11 cellular contexts compared by ENCODE assay signal in genomic region chr10:34526186-34526585, GRCh38.
DNase-seq lines count a peak whose midpoint lies in the region; ATAC-seq and TF ChIP-seq lines count a peak whose summit lies in the region.
"Had no signal": no experiment of that assay in that cellular context is flagged by ENCODE, and none has a peak within 500 bp of the region (broad histone marks: within the 10 kb centered on the region; RNA-seq: fewer than 3 reads in every experiment).

No MANE protein-coding gene starts in this region.

- no peaks in the 10 kb centered on the region for H3K36me3 ChIP-seq in heart right ventricle

- no peak for TF ChIP-seq POLR2A in GM18505 (IDR thresholded peaks at IDR 0.05; ENCODE audit: borderline replicate concordance, extremely low read depth, insufficient read depth, insufficient read length)

- H3K4me3 Mint-ChIP-seq in activated CD8-positive, alpha-beta memory T cell treated with anti-CD3 and anti-CD28 coated beads, Interleukin-2, amount 10 ng/mL, durations not matched to agents 7 days and 5 days = no peak overlapping the region

- H3K4me1 ChIP-seq in heart right ventricle = peaks cover 0 to 36% (median 25%) of the 10 kb centered on the region in 9 donors

- H3K36me3 Mint-ChIP-seq in activated CD8-positive, alpha-beta memory T cell treated with anti-CD3 and anti-CD28 coated beads, Interleukin-2, amount 10 ng/mL, durations not matched to agents 7 days and 5 days = no peaks in the 10 kb centered on the region

- no peaks in the 10 kb centered on the region for H3K27me3 ChIP-seq in heart right ventricle

- H3K27ac Mint-ChIP-seq in activated CD8-positive, alpha-beta memory T cell treated with anti-CD3 and anti-CD28 coated beads, Interleukin-2, amount 10 ng/mL, durations not matched to agents 7 days and 5 days = no peak overlapping the region

- ATAC-seq in heart right ventricle (peak in 5 of 8 donors; percentile 19 to 64 (median 41)), Right ventricle myocardium superior (ENCODE audit: poor library complexity) (no peak), GM18505 (IDR thresholded peaks at IDR 0.05; ENCODE audit: unreplicated experiment) (no peak)
- ATAC-seq in activated CD8-positive, alpha-beta memory T cell treated with anti-CD3 and anti-CD28 coated beads, Interleukin-2, amount 10 ng/mL, durations not matched to agents 7 days and 5 days = no peak

- H3K27ac ChIP-seq in heart right ventricle = peak overlapping the region in 9 of 10 donors; percentile 27 to 76 (median 57)

- H3K27me3 Mint-ChIP-seq in activated CD8-positive, alpha-beta memory T cell treated with anti-CD3 and anti-CD28 coated beads, Interleukin-2, amount 10 ng/mL, durations not matched to agents 7 days and 5 days = no peaks in the 10 kb centered on the region

- 57 to 66% methylated on average over 3 of the region's 3 CpGs for WGBS in heart right ventricle, 2 donors

- H3K4me1 Mint-ChIP-seq in activated CD8-positive, alpha-beta memory T cell treated with anti-CD3 and anti-CD28 coated beads, Interleukin-2, amount 10 ng/mL, durations not matched to agents 7 days and 5 days = no peaks in the 10 kb centered on the region

- CTCF ChIA-PET in activated CD8-positive, alpha-beta memory T cell treated with anti-CD3 and anti-CD28 coated beads, Interleukin-2, amount 10 ng/mL, durations not matched to agents 7 days and 5 days (lab: Charles Lee) = no interaction called here

- no peak for DNase-seq in heart right ventricle
- DNase-seq in Right ventricle myocardium superior = no peak
- peak; percentile 80 to 85 for DNase-seq in cardiac fibroblast (ENCODE audit: low read depth in 2 of 2)
- DNase-seq in lung microvascular endothelial cell (ENCODE audit: low read depth in 2 of 2) = peak; percentile 18 to 80
- no peak for DNase-seq in activated CD8-positive, alpha-beta memory T cell treated with anti-CD3 and anti-CD28 coated beads, Interleukin-2, amount 10 ng/mL, durations not matched to agents 7 days and 5 days
- no peak for DNase-seq in HPDE6-E6E7 (ENCODE audit: extremely low spot score)
- no peak for DNase-seq in retina
- DNase-seq: hypothalamus; posterior cingulate gyrus; stimulated activated CD8-positive, alpha-beta memory T cell treated with anti-CD3 and anti-CD28 coated beads, Interleukin-4, amount 100 ng/mL, for 48 hours had no signal

- intact Hi-C loops in heart right ventricle (cut with DNase I) (loop anchor here in 5 of 10 donors (2.0 to 10.0 kb wide), 4 partner anchors 109 to 1191 kb away; partner anchors contain the start of gene NRP1 (in 1 of the 5)), Right ventricle myocardium superior (cut with DNase I) (loop anchor here (5.0 kb wide), 1 partner anchor 111 kb away; no protein-coding TSS in a partner anchor)

- H3K4me3 ChIP-seq in heart right ventricle (no peak overlapping the region), cardiac fibroblast (replicated peaks in 1 of 2; ENCODE audit: low read depth in 2 of 2, low read length in 2 of 2) (peak overlapping the region in 1 of 2 donors; percentile 25)

- TF ChIP-seq CTCF in heart right ventricle (IDR thresholded peaks at IDR 0.05) = no peak
- no peak for TF ChIP-seq CTCF in cardiac fibroblast (IDR thresholded peaks at IDR 0.05; ENCODE audit: low read depth, low read length)

- peaks cover 0 to 6% (median 0%) of the 10 kb centered on the region in 11 donors for H3K9me3 ChIP-seq in heart right ventricle

- H3K9me3 Mint-ChIP-seq in activated CD8-positive, alpha-beta memory T cell treated with anti-CD3 and anti-CD28 coated beads, Interleukin-2, amount 10 ng/mL, durations not matched to agents 7 days and 5 days (ENCODE audit: low read depth) = no peaks in the 10 kb centered on the region

Comparison
In these comparisons a context has a peak if more than half of its experiments do, and no peak if none do; other contexts are left out.
1. ATAC-seq: peak in heart right ventricle (5 of 8); none in Right ventricle myocardium superior (single experiment), activated CD8-positive, alpha-beta memory T cell treated with anti-CD3 and anti-CD28 coated beads, Interleukin-2, amount 10 ng/mL, durations not matched to agents 7 days and 5 days (single experiment) and GM18505 (single experiment).
2. DNase-seq: peak in cardiac fibroblast (2 of 2) and lung microvascular endothelial cell (2 of 2); none in heart right ventricle (0 of 2), Right ventricle myocardium superior (single experiment), activated CD8-positive, alpha-beta memory T cell treated with anti-CD3 and anti-CD28 coated beads, Interleukin-2, amount 10 ng/mL, durations not matched to agents 7 days and 5 days (single experiment), HPDE6-E6E7 (single experiment) and retina (single experiment).